Comparison of ENCODE assay signal across 8 cellular contexts in genomic region chr6:110039364-110039995, GRCh38.
DNase-seq lines count a peak whose midpoint lies in the region; ATAC-seq and TF ChIP-seq lines count a peak whose summit lies in the region.

No MANE protein-coding gene starts in this region.

- peak; percentile 89 for TF ChIP-seq CTCF in GM12874 (IDR thresholded peaks at IDR 0.05; ENCODE audit: insufficient read depth, low read depth, low read length)
- peak; percentile 67 to 92 (median 84) for TF ChIP-seq CTCF in upper lobe of left lung (IDR thresholded peaks at IDR 0.05)

- H3K4me3 ChIP-seq in adipocyte (ENCODE audit: low read length) (peak overlapping the region; percentile 50), upper lobe of left lung (peak overlapping the region in 3 of 4 donors; percentile 25 to 38 (median 31))

- TF ChIP-seq EP300 in upper lobe of left lung (IDR thresholded peaks at IDR 0.05): no peak

- ATAC-seq in HG02763 (IDR thresholded peaks at IDR 0.05; ENCODE audit: unreplicated experiment) (peak; percentile 77), upper lobe of left lung (ENCODE audit: low FRiP score in 2 of 2) (peak; percentile 90 to 94)

- TF ChIP-seq POLR2A in upper lobe of left lung (IDR thresholded peaks at IDR 0.05): no peak

- DNase-seq in NCI-H128 (lab: John Stamatoyannopoulos, UW; ENCODE audit: unreplicated experiment): peak; percentile 75
- peak; percentile 43 to 72 for DNase-seq in SW 1271 (lab: John Stamatoyannopoulos, UW)
- peak; percentile 94 for DNase-seq in adipocyte (ENCODE audit: low read depth)
- DNase-seq in cardiac septum (ENCODE audit: low spot score): peak; percentile 90
- DNase-seq in pons (ENCODE audit: low spot score): peak; percentile 90
- peak in 1 of 2 donors; percentile 91 for DNase-seq in upper lobe of left lung

- peak overlapping the region; percentile 41 for H3K9ac ChIP-seq in adipocyte (ENCODE audit: low read length)

- H3K4me1 ChIP-seq in adipocyte (ENCODE audit: control insufficient read depth, insufficient read depth, low read length) (peaks cover 17% of the 10 kb centered on the region), upper lobe of left lung (peaks cover 3 to 14% (median 10%) of the 10 kb centered on the region in 4 donors)

- H3K36me3 ChIP-seq in adipocyte (ENCODE audit: control insufficient read depth, insufficient read depth, low read length, severe bottlenecking) (no peaks in the 10 kb centered on the region), upper lobe of left lung (no peaks in the 10 kb centered on the region)

- H3K27me3 ChIP-seq in adipocyte (replicated peaks; ENCODE audit: control insufficient read depth, insufficient read depth, low read length): peaks cover 3% of the 10 kb centered on the region
- no peaks in the 10 kb centered on the region for H3K27me3 ChIP-seq in upper lobe of left lung

- 17 to 19% methylated on average over 8 of the region's 8 CpGs for WGBS in upper lobe of left lung, 2 donors

- peak overlapping the region in 2 of 4 donors; percentile 6 to 68 for H3K27ac ChIP-seq in upper lobe of left lung

- no peaks in the 10 kb centered on the region for H3K9me3 ChIP-seq in adipocyte (ENCODE audit: control insufficient read depth, low read length)
- no peaks in the 10 kb centered on the region for H3K9me3 ChIP-seq in upper lobe of left lung

- intact Hi-C loops in cardiac septum (cut with DNase I): loop anchor here (1.0 to 10.0 kb wide), 3 partner anchors 245 to 512 kb away; no protein-coding TSS in a partner anchor
